8 cellular contexts compared by ENCODE assay signal in the genomic region with DNA sequence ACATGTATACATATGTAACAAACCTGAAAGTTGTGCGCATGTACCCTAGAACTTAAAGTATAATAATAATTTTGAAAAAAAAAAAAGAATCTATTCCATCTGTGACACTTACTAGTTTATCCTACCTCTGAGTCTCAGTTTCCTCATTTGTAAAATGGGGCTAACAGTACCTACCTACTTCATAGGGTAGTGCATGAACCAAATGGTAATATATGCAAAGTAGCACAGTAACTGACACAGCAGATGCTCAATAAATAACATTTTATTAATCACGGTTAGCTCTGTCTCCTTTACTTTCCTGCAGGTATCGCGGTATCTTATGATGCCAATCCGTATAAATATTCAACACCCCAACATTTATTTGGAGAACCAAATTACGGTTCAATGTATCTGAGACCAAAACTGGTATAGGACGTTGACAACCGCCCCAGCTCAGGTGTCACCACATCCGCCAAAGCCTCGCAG. TPM values are rescaled to one million over a fixed set of nuclear protein-coding genes. Genes with fewer than 3 reads are reported as not detected.
A peak's percentile ranks its signal among the peaks of the same experiment; 100 is the strongest.
DNase-seq lines count a peak whose midpoint lies in the region; ATAC-seq, FAIRE-seq and TF ChIP-seq lines count a peak whose summit lies in the region.

No MANE protein-coding gene starts in this region.

- peak overlapping the region; percentile 92 for H3K4me3 Mint-ChIP-seq in activated CD8-positive, alpha-beta T cell treated with anti-CD3 and anti-CD28 coated beads, Interleukin-2, amount 10 ng/mL, durations not matched to agents 7 days and 5 days
- peak overlapping the region; percentile 85 to 94 (median 92) for H3K4me3 Mint-ChIP-seq in immature natural killer cell

- intact Hi-C loops in thyroid gland (cut with DNase I), result no loop called here

- H3K9me3 Mint-ChIP-seq in activated CD8-positive, alpha-beta T cell treated with anti-CD3 and anti-CD28 coated beads, Interleukin-2, amount 10 ng/mL, durations not matched to agents 7 days and 5 days (ENCODE audit: insufficient read depth), result no peaks in the 10 kb centered on the region
- no peaks in the 10 kb centered on the region for H3K9me3 Mint-ChIP-seq in immature natural killer cell

- H3K27ac Mint-ChIP-seq in activated CD8-positive, alpha-beta T cell treated with anti-CD3 and anti-CD28 coated beads, Interleukin-2, amount 10 ng/mL, durations not matched to agents 7 days and 5 days, result peak overlapping the region; percentile 98
- peak overlapping the region; percentile 92 to 100 (median 96) for H3K27ac Mint-ChIP-seq in immature natural killer cell

- CTCF ChIA-PET in activated CD8-positive, alpha-beta T cell treated with anti-CD3 and anti-CD28 coated beads, Interleukin-2, amount 10 ng/mL, durations not matched to agents 7 days and 5 days (lab: Charles Lee), result interaction anchor here (0.6 to 1.6 kb wide), 7 partner anchors 8 to 119 kb away, joined by 3 to 4 read pairs (median 4); a partner anchor contains a TSS

- TF ChIP-seq POLR2A in GM12892 (IDR thresholded peaks at IDR 0.05; ENCODE audit: low read depth, low read length) (no peak), thyroid gland (IDR thresholded peaks at IDR 0.05) (no peak)

- H3K4me1 Mint-ChIP-seq in activated CD8-positive, alpha-beta T cell treated with anti-CD3 and anti-CD28 coated beads, Interleukin-2, amount 10 ng/mL, durations not matched to agents 7 days and 5 days (ENCODE audit: low read depth), result peaks cover 40% of the 10 kb centered on the region
- peaks cover 40 to 70% of the 10 kb centered on the region in 2 donors for H3K4me1 Mint-ChIP-seq in immature natural killer cell

- peaks cover 15 to 24% of the 10 kb centered on the region in 2 donors for H3K4me1 ChIP-seq in thyroid gland

- TF ChIP-seq CTCF in thyroid gland (IDR thresholded peaks at IDR 0.05), result no peak

- H3K36me3 Mint-ChIP-seq in activated CD8-positive, alpha-beta T cell treated with anti-CD3 and anti-CD28 coated beads, Interleukin-2, amount 10 ng/mL, durations not matched to agents 7 days and 5 days (ENCODE audit: low read depth), result peaks cover 17% of the 10 kb centered on the region
- peaks cover 0 to 3% (median 0%) of the 10 kb centered on the region in 3 donors for H3K36me3 Mint-ChIP-seq in immature natural killer cell

- no peak for DNase-seq in GM12892 (ENCODE audit: insufficient read length)
- no peak for DNase-seq in activated CD8-positive, alpha-beta T cell treated with anti-CD3 and anti-CD28 coated beads, Interleukin-2, amount 10 ng/mL, durations not matched to agents 7 days and 5 days
- DNase-seq in immature natural killer cell, result no peak
- DNase-seq in thyroid gland, result no peak
- no peak for DNase-seq in iPS-NIHi11 (ENCODE audit: low spot score)
- no peak for DNase-seq in NCI-H2029 treated with DMSO at 0.1 percent for 48 hours (lab: John Stamatoyannopoulos, UW)

- ATAC-seq in HG02970 (IDR thresholded peaks at IDR 0.05; ENCODE audit: low FRiP score, unreplicated experiment), result peak; percentile 10
- ATAC-seq in activated CD8-positive, alpha-beta T cell treated with anti-CD3 and anti-CD28 coated beads, Interleukin-2, amount 10 ng/mL, durations not matched to agents 7 days and 5 days, result no peak
- no peak for ATAC-seq in HG02870 (IDR thresholded peaks at IDR 0.05; ENCODE audit: unreplicated experiment)

- H3K27me3 ChIP-seq in thyroid gland, result no peaks in the 10 kb centered on the region

- no peaks in the 10 kb centered on the region for H3K9me3 ChIP-seq in thyroid gland

- peak overlapping the region; percentile 92 to 97 (median 94) for H3K27ac ChIP-seq in thyroid gland

- peaks cover 5% of the 10 kb centered on the region for H3K27me3 Mint-ChIP-seq in activated CD8-positive, alpha-beta T cell treated with anti-CD3 and anti-CD28 coated beads, Interleukin-2, amount 10 ng/mL, durations not matched to agents 7 days and 5 days (ENCODE audit: low read depth)
- H3K27me3 Mint-ChIP-seq in immature natural killer cell (ENCODE audit: low read depth in 3 of 3), result peaks cover 10 to 14% (median 14%) of the 10 kb centered on the region in 3 donors

- no peaks in the 10 kb centered on the region for H3K36me3 ChIP-seq in thyroid gland

- WGBS in thyroid gland, 2 donors, result 8 to 9% methylated on average over 10 of the region's 10 CpGs

- peak overlapping the region; percentile 91 to 97 (median 96) for H3K4me3 ChIP-seq in thyroid gland (replicated peaks in 1 of 3)

- POLR2A ChIA-PET in activated CD8-positive, alpha-beta T cell treated with anti-CD3 and anti-CD28 coated beads, Interleukin-2, amount 10 ng/mL, durations not matched to agents 7 days and 5 days (lab: Charles Lee), result interaction anchor here (0.6 to 2.4 kb wide), 6 partner anchors 11 to 119 kb away, joined by 3 to 9 read pairs (median 4); no protein-coding TSS in a partner anchor

- FAIRE-seq in GM12892 (lab: Jason Lieb, UNC), result peak; percentile 76

RNA-seq across cellular contexts. Expression of a gene that starts 0.7 kb away (rescaled TPM):
- polyA plus RNA-seq in GM12892 (2012; ENCODE audit: missing spikeins), result 76.8 TPM
- total RNA-seq in activated CD8-positive, alpha-beta T cell treated with anti-CD3 and anti-CD28 coated beads, Interleukin-2, amount 10 ng/mL, durations not matched to agents 7 days and 5 days, result 100 to 1,000 TPM; 177 to 188 TPM
- 100 to 1,000 TPM; 379 to 442 (median 439) TPM for polyA plus RNA-seq in immature natural killer cell
- total RNA-seq in thyroid gland, result 100 to 1,000 TPM; 289 to 559 (median 388) TPM

RNA-seq across cellular contexts. Expression of a gene that starts 48.9 kb away (rescaled TPM):
- polyA plus RNA-seq in GM12892 (2012; ENCODE audit: missing spikeins), result 44.0 TPM
- total RNA-seq in activated CD8-positive, alpha-beta T cell treated with anti-CD3 and anti-CD28 coated beads, Interleukin-2, amount 10 ng/mL, durations not matched to agents 7 days and 5 days, result 10 to 100 TPM; 73.7 to 80.0 TPM
- polyA plus RNA-seq in immature natural killer cell, result 10 to 100 TPM; 10.4 to 15.2 (median 12.4) TPM
- 10 to 100 TPM; 65.4 to 84.6 (median 76.9) TPM for total RNA-seq in thyroid gland
